ENCODE assay signal across 1 cellular context in the genomic region with DNA sequence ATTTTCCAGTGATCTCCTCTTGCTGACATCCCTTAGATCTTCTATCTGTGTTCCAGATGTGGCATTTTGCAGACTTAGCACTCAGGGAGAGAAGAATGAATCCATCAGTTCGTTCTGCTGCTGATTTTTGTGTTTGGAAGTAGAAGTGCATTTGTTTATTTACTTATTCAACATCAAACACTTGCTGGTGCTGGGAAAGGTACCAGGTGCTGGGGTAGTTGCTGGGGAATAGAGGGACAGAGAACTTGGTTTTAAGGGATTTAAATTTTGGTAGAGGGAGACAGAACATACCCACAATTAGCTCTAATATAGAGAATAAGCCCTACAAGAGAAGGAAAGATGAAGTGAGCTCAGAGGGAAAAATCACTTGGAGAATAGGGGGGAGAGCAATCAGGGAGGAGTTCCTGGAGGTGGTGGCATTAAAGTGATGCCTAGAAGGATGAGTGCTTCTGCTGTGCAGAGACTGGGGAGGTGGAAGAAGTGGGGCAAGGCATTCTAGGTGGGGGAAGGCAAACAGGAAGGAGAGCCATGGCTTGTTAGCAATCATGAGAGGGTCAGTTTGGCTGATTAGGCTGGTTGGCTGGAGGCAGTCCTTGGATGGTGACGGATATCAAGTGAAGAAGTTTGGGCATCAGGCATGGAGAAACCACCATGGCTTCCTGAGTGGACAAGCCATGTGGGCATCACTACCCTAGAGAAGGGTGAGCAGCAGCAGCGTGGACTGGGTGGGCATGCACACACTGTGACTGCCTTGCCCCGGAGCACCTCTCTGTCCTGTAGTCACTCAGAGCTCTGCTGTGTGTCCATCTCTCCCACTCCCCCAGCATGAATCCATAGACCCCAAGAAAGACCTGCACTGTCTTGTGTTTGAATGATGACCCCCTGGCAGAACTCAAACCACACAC.
TF ChIP-seq lines count a peak whose summit lies in the region.

No MANE protein-coding gene starts in this region.

TF ChIP-seq in GM23338, 12 proteins besides CTCF, POLR2A, EP300 and RAD21 (continued from another document):
- TF ChIP-seq, protein P1, sequence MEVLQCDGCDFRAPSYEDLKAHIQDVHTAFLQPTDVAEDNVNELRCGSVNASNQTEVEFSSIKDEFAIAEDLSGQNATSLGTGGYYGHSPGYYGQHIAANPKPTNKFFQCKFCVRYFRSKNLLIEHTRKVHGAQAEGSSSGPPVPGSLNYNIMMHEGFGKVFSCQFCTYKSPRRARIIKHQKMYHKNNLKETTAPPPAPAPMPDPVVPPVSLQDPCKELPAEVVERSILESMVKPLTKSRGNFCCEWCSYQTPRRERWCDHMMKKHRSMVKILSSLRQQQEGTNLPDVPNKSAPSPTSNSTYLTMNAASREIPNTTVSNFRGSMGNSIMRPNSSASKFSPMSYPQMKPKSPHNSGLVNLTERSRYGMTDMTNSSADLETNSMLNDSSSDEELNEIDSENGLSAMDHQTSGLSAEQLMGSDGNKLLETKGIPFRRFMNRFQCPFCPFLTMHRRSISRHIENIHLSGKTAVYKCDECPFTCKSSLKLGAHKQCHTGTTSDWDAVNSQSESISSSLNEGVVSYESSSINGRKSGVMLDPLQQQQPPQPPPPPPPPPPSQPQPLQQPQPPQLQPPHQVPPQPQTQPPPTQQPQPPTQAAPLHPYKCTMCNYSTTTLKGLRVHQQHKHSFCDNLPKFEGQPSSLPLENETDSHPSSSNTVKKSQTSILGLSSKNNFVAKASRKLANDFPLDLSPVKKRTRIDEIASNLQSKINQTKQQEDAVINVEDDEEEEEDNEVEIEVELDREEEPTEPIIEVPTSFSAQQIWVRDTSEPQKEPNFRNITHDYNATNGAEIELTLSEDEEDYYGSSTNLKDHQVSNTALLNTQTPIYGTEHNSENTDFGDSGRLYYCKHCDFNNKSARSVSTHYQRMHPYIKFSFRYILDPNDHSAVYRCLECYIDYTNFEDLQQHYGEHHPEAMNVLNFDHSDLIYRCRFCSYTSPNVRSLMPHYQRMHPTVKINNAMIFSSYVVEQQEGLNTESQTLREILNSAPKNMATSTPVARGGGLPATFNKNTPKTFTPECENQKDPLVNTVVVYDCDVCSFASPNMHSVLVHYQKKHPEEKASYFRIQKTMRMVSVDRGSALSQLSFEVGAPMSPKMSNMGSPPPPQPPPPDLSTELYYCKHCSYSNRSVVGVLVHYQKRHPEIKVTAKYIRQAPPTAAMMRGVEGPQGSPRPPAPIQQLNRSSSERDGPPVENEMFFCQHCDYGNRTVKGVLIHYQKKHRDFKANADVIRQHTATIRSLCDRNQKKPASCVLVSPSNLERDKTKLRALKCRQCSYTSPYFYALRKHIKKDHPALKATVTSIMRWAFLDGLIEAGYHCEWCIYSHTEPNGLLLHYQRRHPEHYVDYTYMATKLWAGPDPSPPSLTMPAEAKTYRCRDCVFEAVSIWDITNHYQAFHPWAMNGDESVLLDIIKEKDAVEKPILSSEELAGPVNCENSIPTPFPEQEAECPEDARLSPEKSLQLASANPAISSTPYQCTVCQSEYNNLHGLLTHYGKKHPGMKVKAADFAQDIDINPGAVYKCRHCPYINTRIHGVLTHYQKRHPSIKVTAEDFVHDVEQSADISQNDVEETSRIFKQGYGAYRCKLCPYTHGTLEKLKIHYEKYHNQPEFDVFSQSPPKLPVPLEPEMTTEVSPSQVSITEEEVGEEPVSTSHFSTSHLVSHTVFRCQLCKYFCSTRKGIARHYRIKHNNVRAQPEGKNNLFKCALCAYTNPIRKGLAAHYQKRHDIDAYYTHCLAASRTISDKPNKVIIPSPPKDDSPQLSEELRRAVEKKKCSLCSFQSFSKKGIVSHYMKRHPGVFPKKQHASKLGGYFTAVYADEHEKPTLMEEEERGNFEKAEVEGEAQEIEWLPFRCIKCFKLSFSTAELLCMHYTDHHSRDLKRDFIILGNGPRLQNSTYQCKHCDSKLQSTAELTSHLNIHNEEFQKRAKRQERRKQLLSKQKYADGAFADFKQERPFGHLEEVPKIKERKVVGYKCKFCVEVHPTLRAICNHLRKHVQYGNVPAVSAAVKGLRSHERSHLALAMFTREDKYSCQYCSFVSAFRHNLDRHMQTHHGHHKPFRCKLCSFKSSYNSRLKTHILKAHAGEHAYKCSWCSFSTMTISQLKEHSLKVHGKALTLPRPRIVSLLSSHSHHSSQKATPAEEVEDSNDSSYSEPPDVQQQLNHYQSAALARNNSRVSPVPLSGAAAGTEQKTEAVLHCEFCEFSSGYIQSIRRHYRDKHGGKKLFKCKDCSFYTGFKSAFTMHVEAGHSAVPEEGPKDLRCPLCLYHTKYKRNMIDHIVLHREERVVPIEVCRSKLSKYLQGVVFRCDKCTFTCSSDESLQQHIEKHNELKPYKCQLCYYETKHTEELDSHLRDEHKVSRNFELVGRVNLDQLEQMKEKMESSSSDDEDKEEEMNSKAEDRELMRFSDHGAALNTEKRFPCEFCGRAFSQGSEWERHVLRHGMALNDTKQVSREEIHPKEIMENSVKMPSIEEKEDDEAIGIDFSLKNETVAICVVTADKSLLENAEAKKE (CRISPR knock-in tag; IDR thresholded peaks at IDR 0.05) = no peak
- TF ChIP-seq, protein P2, sequence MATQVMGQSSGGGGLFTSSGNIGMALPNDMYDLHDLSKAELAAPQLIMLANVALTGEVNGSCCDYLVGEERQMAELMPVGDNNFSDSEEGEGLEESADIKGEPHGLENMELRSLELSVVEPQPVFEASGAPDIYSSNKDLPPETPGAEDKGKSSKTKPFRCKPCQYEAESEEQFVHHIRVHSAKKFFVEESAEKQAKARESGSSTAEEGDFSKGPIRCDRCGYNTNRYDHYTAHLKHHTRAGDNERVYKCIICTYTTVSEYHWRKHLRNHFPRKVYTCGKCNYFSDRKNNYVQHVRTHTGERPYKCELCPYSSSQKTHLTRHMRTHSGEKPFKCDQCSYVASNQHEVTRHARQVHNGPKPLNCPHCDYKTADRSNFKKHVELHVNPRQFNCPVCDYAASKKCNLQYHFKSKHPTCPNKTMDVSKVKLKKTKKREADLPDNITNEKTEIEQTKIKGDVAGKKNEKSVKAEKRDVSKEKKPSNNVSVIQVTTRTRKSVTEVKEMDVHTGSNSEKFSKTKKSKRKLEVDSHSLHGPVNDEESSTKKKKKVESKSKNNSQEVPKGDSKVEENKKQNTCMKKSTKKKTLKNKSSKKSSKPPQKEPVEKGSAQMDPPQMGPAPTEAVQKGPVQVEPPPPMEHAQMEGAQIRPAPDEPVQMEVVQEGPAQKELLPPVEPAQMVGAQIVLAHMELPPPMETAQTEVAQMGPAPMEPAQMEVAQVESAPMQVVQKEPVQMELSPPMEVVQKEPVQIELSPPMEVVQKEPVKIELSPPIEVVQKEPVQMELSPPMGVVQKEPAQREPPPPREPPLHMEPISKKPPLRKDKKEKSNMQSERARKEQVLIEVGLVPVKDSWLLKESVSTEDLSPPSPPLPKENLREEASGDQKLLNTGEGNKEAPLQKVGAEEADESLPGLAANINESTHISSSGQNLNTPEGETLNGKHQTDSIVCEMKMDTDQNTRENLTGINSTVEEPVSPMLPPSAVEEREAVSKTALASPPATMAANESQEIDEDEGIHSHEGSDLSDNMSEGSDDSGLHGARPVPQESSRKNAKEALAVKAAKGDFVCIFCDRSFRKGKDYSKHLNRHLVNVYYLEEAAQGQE (IDR thresholded peaks at IDR 0.05; ENCODE audit: unreplicated experiment) = no peak
- TF ChIP-seq ZNF331 (CRISPR knock-in tag; IDR thresholded peaks at IDR 0.05; ENCODE audit: low read depth) (no peak), STAT1 (IDR thresholded peaks at IDR 0.05; ENCODE audit: unreplicated experiment) (no peak), ZNF114 (CRISPR knock-in tag; IDR thresholded peaks at IDR 0.05) (no peak), CREB1 (CRISPR knock-in tag; IDR thresholded peaks at IDR 0.05; ENCODE audit: low read depth) (no peak), POLR2AphosphoS5 (IDR thresholded peaks at IDR 0.05; ENCODE audit: low read depth) (no peak), JUNB (IDR thresholded peaks at IDR 0.05; ENCODE audit: unreplicated experiment) (no peak), EZH2phosphoT487 (IDR thresholded peaks at IDR 0.05; ENCODE audit: unreplicated experiment) (no peak), EZH2 (IDR thresholded peaks at IDR 0.05; ENCODE audit: low read depth, unreplicated experiment) (no peak)
- TF ChIP-seq, protein P3, sequence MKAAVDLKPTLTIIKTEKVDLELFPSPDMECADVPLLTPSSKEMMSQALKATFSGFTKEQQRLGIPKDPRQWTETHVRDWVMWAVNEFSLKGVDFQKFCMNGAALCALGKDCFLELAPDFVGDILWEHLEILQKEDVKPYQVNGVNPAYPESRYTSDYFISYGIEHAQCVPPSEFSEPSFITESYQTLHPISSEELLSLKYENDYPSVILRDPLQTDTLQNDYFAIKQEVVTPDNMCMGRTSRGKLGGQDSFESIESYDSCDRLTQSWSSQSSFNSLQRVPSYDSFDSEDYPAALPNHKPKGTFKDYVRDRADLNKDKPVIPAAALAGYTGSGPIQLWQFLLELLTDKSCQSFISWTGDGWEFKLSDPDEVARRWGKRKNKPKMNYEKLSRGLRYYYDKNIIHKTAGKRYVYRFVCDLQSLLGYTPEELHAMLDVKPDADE (IDR thresholded peaks at IDR 0.05) = no peak
